In the genomic region with DNA sequence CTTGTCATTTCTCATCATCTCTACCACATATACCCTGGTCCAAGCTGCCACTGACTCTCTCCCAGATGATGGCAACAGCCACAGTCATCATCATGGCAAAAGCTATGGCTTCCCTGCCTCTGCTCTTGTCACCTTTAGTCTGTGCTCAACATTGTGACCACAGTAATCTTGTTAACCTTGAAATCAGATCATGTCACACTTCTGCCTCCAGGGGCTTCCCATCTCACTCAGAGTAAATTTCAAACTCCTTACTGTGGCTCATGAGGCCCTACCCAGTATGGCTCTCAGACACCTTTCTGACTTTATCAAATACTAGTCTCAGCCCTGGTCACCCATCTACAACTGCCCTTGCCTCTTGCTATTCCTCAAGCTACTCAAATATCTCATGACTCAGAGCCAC, we compare ENCODE assay signal across 17 cellular contexts. TPM values are rescaled to one million over a fixed set of nuclear protein-coding genes. Genes with fewer than 3 reads are reported as not detected.
DNase-seq lines count a peak whose midpoint lies in the region; ATAC-seq and TF ChIP-seq lines count a peak whose summit lies in the region.
"Had no signal": no experiment of that assay in that cellular context is flagged by ENCODE, and none has a peak within 500 bp of the region (broad histone marks: within the 10 kb centered on the region; RNA-seq: fewer than 3 reads in every experiment).

No MANE protein-coding gene starts in this region.

- H3K27me3 ChIP-seq in ovary = no peaks in the 10 kb centered on the region
- H3K27me3 ChIP-seq: upper lobe of right lung had no signal

- no peak overlapping the region for H3K27ac ChIP-seq in ovary
- H3K27ac ChIP-seq: KMS-11, left ventricle myocardium inferior, upper lobe of right lung had no signal

- no peak overlapping the region for H3K4me3 ChIP-seq in ovary
- H3K4me3 ChIP-seq: left ventricle myocardium inferior, upper lobe of right lung had no signal

- TF ChIP-seq EP300 in ovary (IDR thresholded peaks at IDR 0.05) = no peak

- intact Hi-C loops in ovary (cut with DNase I) = no loop called here

- H3K27ac Mint-ChIP-seq in natural killer cell treated with Interleukin-12 subunit alpha and Interleukin-12 subunit beta and Interleukin-15 and Interleukin-18, amount 100 ng/mL, for 72 hours = peak overlapping the region in 1 of 2 donors; percentile 4
- H3K27ac Mint-ChIP-seq: progenitor cell of endocrine pancreas had no signal

- TF ChIP-seq CTCF in ovary (IDR thresholded peaks at IDR 0.05) = no peak

- ATAC-seq in GM18511 (IDR thresholded peaks at IDR 0.05; ENCODE audit: unreplicated experiment) = peak; percentile 31
- peak; percentile 40 for ATAC-seq in HG02642 (IDR thresholded peaks at IDR 0.05; ENCODE audit: poor library complexity, unreplicated experiment)
- peak; percentile 44 to 45 for ATAC-seq in natural killer cell treated with Interleukin-12 subunit alpha and Interleukin-12 subunit beta and Interleukin-15 and Interleukin-18, amount 100 ng/mL, for 72 hours
- ATAC-seq in HG03108 (IDR thresholded peaks at IDR 0.05; ENCODE audit: unreplicated experiment) = no peak
- ATAC-seq: upper lobe of right lung had no signal

- H3K4me3 Mint-ChIP-seq in natural killer cell treated with Interleukin-12 subunit alpha and Interleukin-12 subunit beta and Interleukin-15 and Interleukin-18, amount 100 ng/mL, for 72 hours = no peak overlapping the region

- H3K9me3 Mint-ChIP-seq in natural killer cell treated with Interleukin-12 subunit alpha and Interleukin-12 subunit beta and Interleukin-15 and Interleukin-18, amount 100 ng/mL, for 72 hours = peaks cover 12% of the 10 kb centered on the region

- H3K36me3 ChIP-seq in ovary = no peaks in the 10 kb centered on the region
- H3K36me3 ChIP-seq: left ventricle myocardium inferior, upper lobe of right lung had no signal

- H3K36me3 Mint-ChIP-seq in natural killer cell treated with Interleukin-12 subunit alpha and Interleukin-12 subunit beta and Interleukin-15 and Interleukin-18, amount 100 ng/mL, for 72 hours = peaks cover 13% of the 10 kb centered on the region

- no peaks in the 10 kb centered on the region for H3K9me3 ChIP-seq in ovary
- H3K9me3 ChIP-seq: upper lobe of right lung had no signal

- H3K4me1 Mint-ChIP-seq in natural killer cell treated with Interleukin-12 subunit alpha and Interleukin-12 subunit beta and Interleukin-15 and Interleukin-18, amount 100 ng/mL, for 72 hours (ENCODE audit: low read depth in 2 of 2) = peaks cover 37 to 39% of the 10 kb centered on the region in 2 donors

- DNase-seq in NCI-H69 (lab: John Stamatoyannopoulos, UW) = peak; percentile 29
- DNase-seq in natural killer cell treated with Interleukin-12 subunit alpha and Interleukin-12 subunit beta and Interleukin-15 and Interleukin-18, amount 100 ng/mL, for 72 hours (ENCODE audit: low spot score) = no peak
- DNase-seq in ovary = no peak
- DNase-seq in C1 segment of cervical spinal cord (lab: John Stamatoyannopoulos, UW) = no peak
- no peak for DNase-seq in central memory CD4-positive, alpha-beta T cell
- DNase-seq: activated gamma-delta T cell treated with Interleukin-2 at 50 U/mL for 16 hours; foreskin fibroblast; left ventricle myocardium inferior; NCI-H1092 treated with DMSO at 0.1 percent for 48 hours; NCI-H2171 treated with DMSO at 0.1 percent for 48 hours; NK-92 treated with Interleukin-12 subunit alpha and Interleukin-12 subunit beta, amount 100 ng/mL, for 24 hours; upper lobe of right lung had no signal

- no peak for TF ChIP-seq POLR2A in ovary (IDR thresholded peaks at IDR 0.05)

- H3K4me1 ChIP-seq in ovary (ENCODE audit: insufficient read depth) = no peaks in the 10 kb centered on the region

- H3K27me3 Mint-ChIP-seq in natural killer cell treated with Interleukin-12 subunit alpha and Interleukin-12 subunit beta and Interleukin-15 and Interleukin-18, amount 100 ng/mL, for 72 hours = no peaks in the 10 kb centered on the region
- H3K27me3 Mint-ChIP-seq: progenitor cell of endocrine pancreas had no signal

RNA-seq across cellular contexts. Expression of a gene that starts 41.2 kb away (rescaled TPM):
- 10 to 100 TPM; 55.5 to 57.9 TPM for total RNA-seq in natural killer cell treated with Interleukin-12 subunit alpha and Interleukin-12 subunit beta and Interleukin-15 and Interleukin-18, amount 100 ng/mL, for 72 hours
- 10 to 100 TPM; 28.7 to 47.9 (median 40.2) TPM for total RNA-seq in ovary
- 10 to 100 TPM; 24.0 to 33.1 TPM for polyA plus RNA-seq in ovary
